ENCODE assay signal across 8 cellular contexts in genomic region chr6:38640216-38640909, GRCh38. TPM values are rescaled to one million over a fixed set of nuclear protein-coding genes. Genes with fewer than 3 reads are reported as not detected.
DNase-seq lines count a peak whose midpoint lies in the region; ATAC-seq, FAIRE-seq and TF ChIP-seq lines count a peak whose summit lies in the region.

No MANE protein-coding gene starts in this region.

- peak overlapping the region; percentile 94 for H3K4me3 ChIP-seq in choroid plexus epithelial cell (ENCODE audit: low read depth, low read length)
- peak overlapping the region; percentile 94 to 97 for H3K4me3 ChIP-seq in muscle layer of colon (ENCODE audit: low read depth in 1 of 2, low read length in 2 of 2)

- H3K27me3 ChIP-seq in muscle layer of colon (ENCODE audit: control insufficient read depth in 1 of 2, insufficient read depth in 2 of 2, low read length in 2 of 2), result no peaks in the 10 kb centered on the region

- FAIRE-seq in frontal cortex (lab: Jason Lieb, UNC), result no peak

- no peak for ATAC-seq in activated CD8-positive, alpha-beta memory T cell treated with anti-CD3 and anti-CD28 coated beads, Interleukin-2, amount 10 ng/mL, durations not matched to agents 7 days and 5 days
- ATAC-seq in HG03045 (IDR thresholded peaks at IDR 0.05; ENCODE audit: unreplicated experiment), result no peak

- no peaks in the 10 kb centered on the region for H3K27me3 Mint-ChIP-seq in activated CD8-positive, alpha-beta memory T cell treated with anti-CD3 and anti-CD28 coated beads, Interleukin-2, amount 10 ng/mL, durations not matched to agents 7 days and 5 days

- H3K4me1 Mint-ChIP-seq in activated CD8-positive, alpha-beta memory T cell treated with anti-CD3 and anti-CD28 coated beads, Interleukin-2, amount 10 ng/mL, durations not matched to agents 7 days and 5 days, result peaks cover 42% of the 10 kb centered on the region

- H3K9me3 ChIP-seq in muscle layer of colon (ENCODE audit: low read length), result no peaks in the 10 kb centered on the region

- peaks cover 6% of the 10 kb centered on the region for H3K36me3 Mint-ChIP-seq in activated CD8-positive, alpha-beta memory T cell treated with anti-CD3 and anti-CD28 coated beads, Interleukin-2, amount 10 ng/mL, durations not matched to agents 7 days and 5 days

- no peaks in the 10 kb centered on the region for H3K9me3 Mint-ChIP-seq in activated CD8-positive, alpha-beta memory T cell treated with anti-CD3 and anti-CD28 coated beads, Interleukin-2, amount 10 ng/mL, durations not matched to agents 7 days and 5 days (ENCODE audit: low read depth)

- no peaks in the 10 kb centered on the region for H3K36me3 ChIP-seq in muscle layer of colon (ENCODE audit: insufficient read depth, low read length)

- CTCF ChIA-PET in activated CD8-positive, alpha-beta memory T cell treated with anti-CD3 and anti-CD28 coated beads, Interleukin-2, amount 10 ng/mL, durations not matched to agents 7 days and 5 days (lab: Charles Lee), result interaction anchor here (1.2 to 2.2 kb wide), 2 partner anchors 13 to 74 kb away, joined by 4 to 9 read pairs; no protein-coding TSS in a partner anchor

- no peak for DNase-seq in activated CD8-positive, alpha-beta memory T cell treated with anti-CD3 and anti-CD28 coated beads, Interleukin-2, amount 10 ng/mL, durations not matched to agents 7 days and 5 days
- no peak for DNase-seq in activated CD8-positive, alpha-beta memory T cell treated with anti-CD3 and anti-CD28 coated beads for 24 hours
- DNase-seq in NCI-H748 (lab: John Stamatoyannopoulos, UW; ENCODE audit: unreplicated experiment) (peak; percentile 26), choroid plexus epithelial cell (ENCODE audit: low read depth) (no peak), frontal cortex (ENCODE audit: low spot score in 2 of 2) (no peak), glomerular visceral epithelial cell (ENCODE audit: extremely low spot score) (no peak)

- peak overlapping the region; percentile 92 for H3K27ac ChIP-seq in muscle layer of colon (ENCODE audit: low read depth, low read length)

- peak overlapping the region; percentile 95 for H3K27ac Mint-ChIP-seq in activated CD8-positive, alpha-beta memory T cell treated with anti-CD3 and anti-CD28 coated beads, Interleukin-2, amount 10 ng/mL, durations not matched to agents 7 days and 5 days

- H3K4me1 ChIP-seq in muscle layer of colon (ENCODE audit: insufficient read depth, low read length), result peaks cover 29% of the 10 kb centered on the region

- H3K4me3 Mint-ChIP-seq in activated CD8-positive, alpha-beta memory T cell treated with anti-CD3 and anti-CD28 coated beads, Interleukin-2, amount 10 ng/mL, durations not matched to agents 7 days and 5 days, result peak overlapping the region; percentile 90

- H3K9ac ChIP-seq in muscle layer of colon (ENCODE audit: low read length), result peak overlapping the region; percentile 86

- TF ChIP-seq CTCF in choroid plexus epithelial cell (conservative IDR thresholded peaks at IDR 0.05; ENCODE audit: low read depth, low read length), result no peak

RNA-seq across cellular contexts. Expression of gene BTBD9, which starts 0.6 kb away (rescaled TPM):
- total RNA-seq in activated CD8-positive, alpha-beta memory T cell treated with anti-CD3 and anti-CD28 coated beads, Interleukin-2, amount 10 ng/mL, durations not matched to agents 7 days and 5 days, result 10 to 100 TPM; 11.0 to 13.8 TPM
- 28.1 TPM for total RNA-seq in frontal cortex
